Comparison of ENCODE assay signal across 8 cellular contexts in genomic region chrX:40083120-40083978, GRCh38. TPM values are rescaled to one million over a fixed set of nuclear protein-coding genes. Genes with fewer than 3 reads are reported as not detected.
DNase-seq lines count a peak whose midpoint lies in the region; ATAC-seq and TF ChIP-seq lines count a peak whose summit lies in the region.

No MANE protein-coding gene starts in this region.

- TF ChIP-seq CTCF in WI38 (IDR thresholded peaks at IDR 0.05; ENCODE audit: low read depth, low read length): no peak
- no peak for TF ChIP-seq CTCF in retinal pigment epithelial cell (conservative IDR thresholded peaks at IDR 0.05; ENCODE audit: low read depth, low read length)

- intact Hi-C loops in cardiac septum (cut with DNase I): no loop called here

- ATAC-seq in GM19023 (IDR thresholded peaks at IDR 0.05; ENCODE audit: unreplicated experiment) (peak; percentile 60), GM21619 (IDR thresholded peaks at IDR 0.05; ENCODE audit: unreplicated experiment) (no peak), HG02981 (IDR thresholded peaks at IDR 0.05; ENCODE audit: unreplicated experiment) (no peak)

- DNase-seq in cardiac septum (ENCODE audit: low spot score): peak; percentile 82
- DNase-seq in retinal pigment epithelial cell (ENCODE audit: low read depth): no peak
- no peak for DNase-seq in activated CD4-positive, CD25-positive, alpha-beta regulatory T cell treated with anti-CD3 and anti-CD28 coated beads, Interleukin-2, amount 50 U/mL, for 72 hours
- no peak for DNase-seq in SW 1271 (lab: John Stamatoyannopoulos, UW)

- H3K4me3 ChIP-seq in WI38 (ENCODE audit: low read depth, low read length): peak overlapping the region; percentile 46
- peak overlapping the region; percentile 31 for H3K4me3 ChIP-seq in retinal pigment epithelial cell (ENCODE audit: low read length)

RNA-seq across cellular contexts. Expression of gene BCOR, which starts 14.4 kb away (rescaled TPM):
- 24.2 TPM for total RNA-seq in cardiac septum
